ENCODE assay signal across 8 cellular contexts in the genomic region with DNA sequence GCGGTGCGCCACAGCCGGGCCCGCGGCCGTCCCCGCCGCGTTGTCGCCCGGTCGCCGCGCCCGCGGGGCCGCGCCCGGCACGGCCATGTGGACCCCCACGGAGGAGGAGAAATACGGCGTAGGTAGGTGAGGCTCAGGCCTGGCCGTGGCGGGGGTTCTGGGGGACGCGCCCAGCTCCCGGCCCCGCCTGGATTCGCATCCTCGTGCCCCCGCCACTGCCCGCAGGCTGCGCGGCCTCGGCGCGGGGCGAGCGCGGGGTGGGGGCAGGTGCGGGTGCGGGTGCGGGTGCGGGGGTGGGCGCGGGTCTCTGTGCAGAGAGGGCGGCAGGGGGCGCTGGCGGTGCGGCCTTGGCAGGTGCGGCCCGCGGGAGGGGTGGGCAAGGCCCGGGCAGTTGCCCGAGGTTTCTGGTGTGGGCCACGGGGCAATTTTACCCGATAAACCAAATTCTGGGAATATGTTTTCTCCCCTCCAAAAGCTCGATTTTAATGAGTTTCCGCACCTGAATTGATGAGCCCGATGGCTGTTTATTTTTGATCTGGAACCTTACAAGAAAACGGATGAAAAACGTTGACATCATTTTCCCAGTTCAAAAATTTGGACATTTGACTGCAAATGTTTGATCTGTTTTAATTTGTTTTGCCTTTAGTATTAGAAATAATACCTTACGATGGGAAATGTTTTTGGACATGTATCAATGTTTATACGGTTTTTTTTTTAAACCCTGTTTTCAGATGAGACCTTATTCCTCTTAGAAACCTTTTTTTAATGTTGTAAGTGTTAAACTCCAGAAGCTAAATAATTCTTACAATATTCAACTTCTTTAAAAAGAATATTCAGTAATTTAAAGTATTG. TPM values are rescaled to one million over a fixed set of nuclear protein-coding genes. Genes with fewer than 3 reads are reported as not detected.
DNase-seq lines count a peak whose midpoint lies in the region; ATAC-seq and TF ChIP-seq lines count a peak whose summit lies in the region.

No MANE protein-coding gene starts in this region.

- no peak for TF ChIP-seq POLR2A in tibial nerve (IDR thresholded peaks at IDR 0.05)

- TF ChIP-seq CTCF in foreskin keratinocyte (conservative IDR thresholded peaks at IDR 0.05) (peak; percentile 47), osteoblast (IDR thresholded peaks at IDR 0.05; ENCODE audit: extremely low read depth, low read depth, low read length) (no peak), tibial nerve (IDR thresholded peaks at IDR 0.05) (peak in 3 of 5 experiments; percentile 23 to 54 (median 23))

- no peaks in the 10 kb centered on the region for H4K20me1 ChIP-seq in osteoblast (ENCODE audit: insufficient read depth, low read length)

- no peaks in the 10 kb centered on the region for H3K9me3 ChIP-seq in osteoblast (ENCODE audit: low read depth, low read length)
- no peaks in the 10 kb centered on the region for H3K9me3 ChIP-seq in tibial nerve

- H3K79me2 ChIP-seq in osteoblast (ENCODE audit: insufficient read depth, low read length) = no peaks in the 10 kb centered on the region

- DNase-seq in NCI-H345 treated with DMSO at 0.1 percent for 48 hours (lab: John Stamatoyannopoulos, UW; ENCODE audit: unreplicated experiment) = peak; percentile 4
- peak; percentile 24 to 51 for DNase-seq in activated T-helper 1 cell treated with anti-CD3 and anti-CD28 coated beads, Interleukin-2, amount 50 U/mL, for 16 hours (ENCODE audit: low read depth in 1 of 2, low spot score in 1 of 2)
- no peak for DNase-seq in foreskin keratinocyte
- no peak for DNase-seq in osteoblast (ENCODE audit: insufficient read length, low spot score, missing footprints)
- DNase-seq in tibial nerve (ENCODE audit: low spot score in 2 of 2) = no peak
- DNase-seq in hepatic stellate cell (ENCODE audit: low spot score) = no peak

- H3K36me3 ChIP-seq in osteoblast (ENCODE audit: insufficient read depth, low read length) (no peaks in the 10 kb centered on the region), tibial nerve (no peaks in the 10 kb centered on the region)

- peaks cover 93% of the 10 kb centered on the region for H3K27me3 ChIP-seq in foreskin keratinocyte
- H3K27me3 ChIP-seq in osteoblast (ENCODE audit: insufficient read depth, low read length) = peaks cover 69% of the 10 kb centered on the region
- H3K27me3 ChIP-seq in tibial nerve = peaks cover 0 to 50% of the 10 kb centered on the region in 2 donors

- H3K4me3 ChIP-seq in osteoblast (ENCODE audit: insufficient read depth, low read length) (peak overlapping the region; percentile 46), tibial nerve (peak overlapping the region in 3 of 4 donors; percentile 25 to 58 (median 34))

- ATAC-seq in GM19372 (IDR thresholded peaks at IDR 0.05; ENCODE audit: low read depth, unreplicated experiment) = peak; percentile 35
- ATAC-seq in foreskin keratinocyte = peak; percentile 16
- ATAC-seq in GM21576 (IDR thresholded peaks at IDR 0.05; ENCODE audit: unreplicated experiment) = no peak

- no peak overlapping the region for H2AFZ ChIP-seq in osteoblast (ENCODE audit: low read length)

- no peak for TF ChIP-seq EP300 in tibial nerve (IDR thresholded peaks at IDR 0.05)

- 3 to 4% methylated on average over 27 to 61 of the region's 65 CpGs for WGBS in tibial nerve, 2 donors

- H3K4me1 ChIP-seq in foreskin keratinocyte = no peaks in the 10 kb centered on the region
- H3K4me1 ChIP-seq in osteoblast (ENCODE audit: insufficient read depth, low read length) = peaks cover 10% of the 10 kb centered on the region
- H3K4me1 ChIP-seq in tibial nerve = peaks cover 0 to 16% (median 0%) of the 10 kb centered on the region in 4 donors

- H3K27ac ChIP-seq in foreskin keratinocyte = no peak overlapping the region
- no peak overlapping the region for H3K27ac ChIP-seq in osteoblast (ENCODE audit: low read depth, low read length)
- peak overlapping the region in 1 of 4 donors; percentile 36 for H3K27ac ChIP-seq in tibial nerve

- H3K4me2 ChIP-seq in osteoblast (ENCODE audit: insufficient read depth, low read length) = peak overlapping the region; percentile 40

RNA-seq across cellular contexts. Expression of gene DOCK3, which starts 0.7 kb away (rescaled TPM):
- total RNA-seq in foreskin keratinocyte (0.03 and 0.04 TPM in 2 replicates), osteoblast (0.29 and 0.36 TPM in 2 replicates), tibial nerve (1 to 10 TPM; 4.0 to 6.3 (median 5.8) TPM)
- polyA plus RNA-seq in foreskin keratinocyte = 0.02 TPM in 2 replicates

RNA-seq across cellular contexts. Expression of gene MAPKAPK3, which starts 58.5 kb away (rescaled TPM):
- 115 and 118 TPM in 2 replicates for total RNA-seq in foreskin keratinocyte
- 104 and 110 TPM in 2 replicates for polyA plus RNA-seq in foreskin keratinocyte
- 56.5 and 66.6 TPM in 2 replicates for total RNA-seq in osteoblast
- 10 to 100 TPM; 17.2 to 53.7 (median 18.0) TPM for total RNA-seq in tibial nerve

Comparison
In these comparisons a context has a peak if more than half of its experiments do, and no peak if none do; other contexts are left out.
1. DNase-seq: peak in NCI-H345 treated with DMSO at 0.1 percent for 48 hours (single experiment) and activated T-helper 1 cell treated with anti-CD3 and anti-CD28 coated beads, Interleukin-2, amount 50 U/mL, for 16 hours (2 of 2); none in foreskin keratinocyte (0 of 2), osteoblast (single experiment), tibial nerve (0 of 2) and hepatic stellate cell (single experiment).